Comparison of ENCODE assay signal across 1 cellular context in the genomic region with DNA sequence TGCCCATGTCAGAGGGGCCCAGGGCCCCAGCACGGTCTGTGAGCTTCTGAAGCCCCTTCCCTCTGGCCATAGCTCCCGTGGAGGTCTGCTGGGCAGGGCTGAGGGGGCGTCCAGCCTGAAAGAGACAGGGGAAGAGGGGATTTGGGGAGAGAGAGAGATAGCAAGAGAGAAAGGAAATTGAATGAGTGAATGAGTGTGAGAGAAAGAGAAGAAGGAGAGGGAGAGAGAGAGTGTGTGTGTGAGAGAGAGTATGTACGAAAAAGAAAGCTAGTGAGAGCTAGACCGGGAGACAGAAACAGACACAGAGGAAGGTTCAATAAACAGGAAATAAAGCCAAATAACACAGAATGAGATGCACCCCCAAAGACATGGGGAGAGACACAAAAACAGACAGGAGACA.
TF ChIP-seq lines count a peak whose summit lies in the region.

No MANE protein-coding gene starts in this region.

TF ChIP-seq in GM23338, 12 proteins besides CTCF, POLR2A, EP300 and RAD21 (continued from another document):
- TF ChIP-seq, protein P1, sequence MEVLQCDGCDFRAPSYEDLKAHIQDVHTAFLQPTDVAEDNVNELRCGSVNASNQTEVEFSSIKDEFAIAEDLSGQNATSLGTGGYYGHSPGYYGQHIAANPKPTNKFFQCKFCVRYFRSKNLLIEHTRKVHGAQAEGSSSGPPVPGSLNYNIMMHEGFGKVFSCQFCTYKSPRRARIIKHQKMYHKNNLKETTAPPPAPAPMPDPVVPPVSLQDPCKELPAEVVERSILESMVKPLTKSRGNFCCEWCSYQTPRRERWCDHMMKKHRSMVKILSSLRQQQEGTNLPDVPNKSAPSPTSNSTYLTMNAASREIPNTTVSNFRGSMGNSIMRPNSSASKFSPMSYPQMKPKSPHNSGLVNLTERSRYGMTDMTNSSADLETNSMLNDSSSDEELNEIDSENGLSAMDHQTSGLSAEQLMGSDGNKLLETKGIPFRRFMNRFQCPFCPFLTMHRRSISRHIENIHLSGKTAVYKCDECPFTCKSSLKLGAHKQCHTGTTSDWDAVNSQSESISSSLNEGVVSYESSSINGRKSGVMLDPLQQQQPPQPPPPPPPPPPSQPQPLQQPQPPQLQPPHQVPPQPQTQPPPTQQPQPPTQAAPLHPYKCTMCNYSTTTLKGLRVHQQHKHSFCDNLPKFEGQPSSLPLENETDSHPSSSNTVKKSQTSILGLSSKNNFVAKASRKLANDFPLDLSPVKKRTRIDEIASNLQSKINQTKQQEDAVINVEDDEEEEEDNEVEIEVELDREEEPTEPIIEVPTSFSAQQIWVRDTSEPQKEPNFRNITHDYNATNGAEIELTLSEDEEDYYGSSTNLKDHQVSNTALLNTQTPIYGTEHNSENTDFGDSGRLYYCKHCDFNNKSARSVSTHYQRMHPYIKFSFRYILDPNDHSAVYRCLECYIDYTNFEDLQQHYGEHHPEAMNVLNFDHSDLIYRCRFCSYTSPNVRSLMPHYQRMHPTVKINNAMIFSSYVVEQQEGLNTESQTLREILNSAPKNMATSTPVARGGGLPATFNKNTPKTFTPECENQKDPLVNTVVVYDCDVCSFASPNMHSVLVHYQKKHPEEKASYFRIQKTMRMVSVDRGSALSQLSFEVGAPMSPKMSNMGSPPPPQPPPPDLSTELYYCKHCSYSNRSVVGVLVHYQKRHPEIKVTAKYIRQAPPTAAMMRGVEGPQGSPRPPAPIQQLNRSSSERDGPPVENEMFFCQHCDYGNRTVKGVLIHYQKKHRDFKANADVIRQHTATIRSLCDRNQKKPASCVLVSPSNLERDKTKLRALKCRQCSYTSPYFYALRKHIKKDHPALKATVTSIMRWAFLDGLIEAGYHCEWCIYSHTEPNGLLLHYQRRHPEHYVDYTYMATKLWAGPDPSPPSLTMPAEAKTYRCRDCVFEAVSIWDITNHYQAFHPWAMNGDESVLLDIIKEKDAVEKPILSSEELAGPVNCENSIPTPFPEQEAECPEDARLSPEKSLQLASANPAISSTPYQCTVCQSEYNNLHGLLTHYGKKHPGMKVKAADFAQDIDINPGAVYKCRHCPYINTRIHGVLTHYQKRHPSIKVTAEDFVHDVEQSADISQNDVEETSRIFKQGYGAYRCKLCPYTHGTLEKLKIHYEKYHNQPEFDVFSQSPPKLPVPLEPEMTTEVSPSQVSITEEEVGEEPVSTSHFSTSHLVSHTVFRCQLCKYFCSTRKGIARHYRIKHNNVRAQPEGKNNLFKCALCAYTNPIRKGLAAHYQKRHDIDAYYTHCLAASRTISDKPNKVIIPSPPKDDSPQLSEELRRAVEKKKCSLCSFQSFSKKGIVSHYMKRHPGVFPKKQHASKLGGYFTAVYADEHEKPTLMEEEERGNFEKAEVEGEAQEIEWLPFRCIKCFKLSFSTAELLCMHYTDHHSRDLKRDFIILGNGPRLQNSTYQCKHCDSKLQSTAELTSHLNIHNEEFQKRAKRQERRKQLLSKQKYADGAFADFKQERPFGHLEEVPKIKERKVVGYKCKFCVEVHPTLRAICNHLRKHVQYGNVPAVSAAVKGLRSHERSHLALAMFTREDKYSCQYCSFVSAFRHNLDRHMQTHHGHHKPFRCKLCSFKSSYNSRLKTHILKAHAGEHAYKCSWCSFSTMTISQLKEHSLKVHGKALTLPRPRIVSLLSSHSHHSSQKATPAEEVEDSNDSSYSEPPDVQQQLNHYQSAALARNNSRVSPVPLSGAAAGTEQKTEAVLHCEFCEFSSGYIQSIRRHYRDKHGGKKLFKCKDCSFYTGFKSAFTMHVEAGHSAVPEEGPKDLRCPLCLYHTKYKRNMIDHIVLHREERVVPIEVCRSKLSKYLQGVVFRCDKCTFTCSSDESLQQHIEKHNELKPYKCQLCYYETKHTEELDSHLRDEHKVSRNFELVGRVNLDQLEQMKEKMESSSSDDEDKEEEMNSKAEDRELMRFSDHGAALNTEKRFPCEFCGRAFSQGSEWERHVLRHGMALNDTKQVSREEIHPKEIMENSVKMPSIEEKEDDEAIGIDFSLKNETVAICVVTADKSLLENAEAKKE (CRISPR knock-in tag; IDR thresholded peaks at IDR 0.05) = no peak
- TF ChIP-seq, protein P2, sequence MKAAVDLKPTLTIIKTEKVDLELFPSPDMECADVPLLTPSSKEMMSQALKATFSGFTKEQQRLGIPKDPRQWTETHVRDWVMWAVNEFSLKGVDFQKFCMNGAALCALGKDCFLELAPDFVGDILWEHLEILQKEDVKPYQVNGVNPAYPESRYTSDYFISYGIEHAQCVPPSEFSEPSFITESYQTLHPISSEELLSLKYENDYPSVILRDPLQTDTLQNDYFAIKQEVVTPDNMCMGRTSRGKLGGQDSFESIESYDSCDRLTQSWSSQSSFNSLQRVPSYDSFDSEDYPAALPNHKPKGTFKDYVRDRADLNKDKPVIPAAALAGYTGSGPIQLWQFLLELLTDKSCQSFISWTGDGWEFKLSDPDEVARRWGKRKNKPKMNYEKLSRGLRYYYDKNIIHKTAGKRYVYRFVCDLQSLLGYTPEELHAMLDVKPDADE (IDR thresholded peaks at IDR 0.05) = no peak
- no peak for TF ChIP-seq STAT1 (IDR thresholded peaks at IDR 0.05; ENCODE audit: unreplicated experiment)
- TF ChIP-seq, protein P3, sequence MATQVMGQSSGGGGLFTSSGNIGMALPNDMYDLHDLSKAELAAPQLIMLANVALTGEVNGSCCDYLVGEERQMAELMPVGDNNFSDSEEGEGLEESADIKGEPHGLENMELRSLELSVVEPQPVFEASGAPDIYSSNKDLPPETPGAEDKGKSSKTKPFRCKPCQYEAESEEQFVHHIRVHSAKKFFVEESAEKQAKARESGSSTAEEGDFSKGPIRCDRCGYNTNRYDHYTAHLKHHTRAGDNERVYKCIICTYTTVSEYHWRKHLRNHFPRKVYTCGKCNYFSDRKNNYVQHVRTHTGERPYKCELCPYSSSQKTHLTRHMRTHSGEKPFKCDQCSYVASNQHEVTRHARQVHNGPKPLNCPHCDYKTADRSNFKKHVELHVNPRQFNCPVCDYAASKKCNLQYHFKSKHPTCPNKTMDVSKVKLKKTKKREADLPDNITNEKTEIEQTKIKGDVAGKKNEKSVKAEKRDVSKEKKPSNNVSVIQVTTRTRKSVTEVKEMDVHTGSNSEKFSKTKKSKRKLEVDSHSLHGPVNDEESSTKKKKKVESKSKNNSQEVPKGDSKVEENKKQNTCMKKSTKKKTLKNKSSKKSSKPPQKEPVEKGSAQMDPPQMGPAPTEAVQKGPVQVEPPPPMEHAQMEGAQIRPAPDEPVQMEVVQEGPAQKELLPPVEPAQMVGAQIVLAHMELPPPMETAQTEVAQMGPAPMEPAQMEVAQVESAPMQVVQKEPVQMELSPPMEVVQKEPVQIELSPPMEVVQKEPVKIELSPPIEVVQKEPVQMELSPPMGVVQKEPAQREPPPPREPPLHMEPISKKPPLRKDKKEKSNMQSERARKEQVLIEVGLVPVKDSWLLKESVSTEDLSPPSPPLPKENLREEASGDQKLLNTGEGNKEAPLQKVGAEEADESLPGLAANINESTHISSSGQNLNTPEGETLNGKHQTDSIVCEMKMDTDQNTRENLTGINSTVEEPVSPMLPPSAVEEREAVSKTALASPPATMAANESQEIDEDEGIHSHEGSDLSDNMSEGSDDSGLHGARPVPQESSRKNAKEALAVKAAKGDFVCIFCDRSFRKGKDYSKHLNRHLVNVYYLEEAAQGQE (IDR thresholded peaks at IDR 0.05; ENCODE audit: unreplicated experiment) = no peak
- no peak for TF ChIP-seq NANOG (IDR thresholded peaks at IDR 0.05; ENCODE audit: borderline replicate concordance)
